Comparison of ENCODE assay signal across 12 cellular contexts in genomic region chr21:42360317-42360716, GRCh38.
A peak's percentile ranks its signal among the peaks of the same experiment; 100 is the strongest.
DNase-seq lines count a peak whose midpoint lies in the region; ATAC-seq, FAIRE-seq and TF ChIP-seq lines count a peak whose summit lies in the region.
"Had no signal": no experiment of that assay in that cellular context is flagged by ENCODE, and none has a peak within 500 bp of the region (broad histone marks: within the 10 kb centered on the region; RNA-seq: fewer than 3 reads in every experiment).

No MANE protein-coding gene starts in this region.

- no peak overlapping the region for H3K4me3 Mint-ChIP-seq in activated naive CD8-positive, alpha-beta T cell treated with anti-CD3 and anti-CD28 coated beads, Interleukin-2, amount 50 U/mL, for 24 hours
- H3K4me3 Mint-ChIP-seq: brain had no signal

- no peaks in the 10 kb centered on the region for H3K36me3 Mint-ChIP-seq in activated naive CD8-positive, alpha-beta T cell treated with anti-CD3 and anti-CD28 coated beads, Interleukin-2, amount 50 U/mL, for 24 hours (ENCODE audit: low read depth)
- H3K36me3 Mint-ChIP-seq: brain had no signal

- H3K27me3 ChIP-seq in GM06990 (replicated peaks; ENCODE audit: control insufficient read depth, insufficient read depth, low read length) = no peaks in the 10 kb centered on the region; the same call in 1 of the 2 replicates

- CTCF ChIA-PET in HEK293 (lab: Yijun Ruan, JAX) = interaction anchor here (0.6 to 1.9 kb wide), 5 partner anchors 14 to 540 kb away, joined by 3 to 4 read pairs (median 3); no protein-coding TSS in a partner anchor

- ATAC-seq in activated naive CD8-positive, alpha-beta T cell treated with anti-CD3 and anti-CD28 coated beads, Interleukin-2, amount 50 U/mL, for 24 hours = peak; percentile 52

- H3K27ac ChIP-seq in HEK293 (ENCODE audit: extremely low read depth, low read depth, low read length) = no peak overlapping the region
- H3K27ac ChIP-seq: parathyroid adenoma had no signal

- peak; percentile 22 for TF ChIP-seq CTCF in GM06990 (IDR thresholded peaks at IDR 0.05; ENCODE audit: insufficient read depth, low read length, poor library complexity, severe bottlenecking)
- TF ChIP-seq CTCF in HEK293 (tag by site-specific recombination; IDR thresholded peaks at IDR 0.05) = no peak

- H3K36me3 ChIP-seq in GM06990 (ENCODE audit: control insufficient read depth, insufficient read depth, low read length) (no peaks in the 10 kb centered on the region), HEK293 (ENCODE audit: control insufficient read depth in 2 of 2, insufficient read depth in 1 of 2, low read length in 2 of 2) (no peaks in the 10 kb centered on the region)

- FAIRE-seq in RCC 7860 (lab: Jason Lieb, UNC) = no peak
- FAIRE-seq: endothelial cell of umbilical vein had no signal

- peaks cover 9% of the 10 kb centered on the region for H3K9me3 Mint-ChIP-seq in activated naive CD8-positive, alpha-beta T cell treated with anti-CD3 and anti-CD28 coated beads, Interleukin-2, amount 50 U/mL, for 24 hours

- POLR2A ChIA-PET in HEK293 (lab: Yijun Ruan, JAX) = no interaction called here

- peaks cover 9% of the 10 kb centered on the region for H3K4me1 Mint-ChIP-seq in activated naive CD8-positive, alpha-beta T cell treated with anti-CD3 and anti-CD28 coated beads, Interleukin-2, amount 50 U/mL, for 24 hours

- H3K27me3 Mint-ChIP-seq in activated naive CD8-positive, alpha-beta T cell treated with anti-CD3 and anti-CD28 coated beads, Interleukin-2, amount 50 U/mL, for 24 hours = peaks cover 6% of the 10 kb centered on the region

- H3K4me3 ChIP-seq in GM06990 (replicated peaks; ENCODE audit: low read depth, low read length) = no peak overlapping the region
- no peak overlapping the region for H3K4me3 ChIP-seq in HEK293 (ENCODE audit: low read depth, low read length)

- no peak overlapping the region for H3K27ac Mint-ChIP-seq in activated naive CD8-positive, alpha-beta T cell treated with anti-CD3 and anti-CD28 coated beads, Interleukin-2, amount 50 U/mL, for 24 hours
- H3K27ac Mint-ChIP-seq: brain had no signal

- no peaks in the 10 kb centered on the region for H3K4me1 ChIP-seq in HEK293 (ENCODE audit: control insufficient read depth, insufficient read depth, low read length)
- H3K4me1 ChIP-seq: parathyroid adenoma had no signal

- no peak for DNase-seq in GM06990 (ENCODE audit: extremely low read depth, insufficient read length)
- peak; percentile 47 for DNase-seq in activated naive CD8-positive, alpha-beta T cell treated with anti-CD3 and anti-CD28 coated beads, Interleukin-2, amount 50 U/mL, for 24 hours
- no peak for DNase-seq in NCI-H2227 treated with DMSO at 0.1 percent for 48 hours (lab: John Stamatoyannopoulos, UW)
- DNase-seq in RCC 7860 (ENCODE audit: low spot score) = no peak
- DNase-seq in RKO (ENCODE audit: low spot score) = no peak
- DNase-seq: activated CD8-positive, alpha-beta memory T cell treated with anti-CD3 and anti-CD28 coated beads, Interleukin-2, amount 50 U/mL, for 4 hours; NCI-H1048; NCI-H526 treated with DMSO at 0.1 percent for 48 hours had no signal

- H3K9me3 ChIP-seq in HEK293 (ENCODE audit: control insufficient read depth, insufficient read depth, low read depth, low read length) = no peaks in the 10 kb centered on the region

TF ChIP-seq in HEK293, 187 proteins besides CTCF, POLR2A, EP300 and RAD21 (continues in another document):
- 0 out of 2 replicates have a peak, but pooled peaks have one; percentile 43 for TF ChIP-seq ZSCAN5A (tag by site-specific recombination; IDR thresholded peaks at IDR 0.05)
- no peak for TF ChIP-seq ZNF391 (tag by site-specific recombination; IDR thresholded peaks at IDR 0.05; ENCODE audit: borderline replicate concordance, low read depth)
- no peak for TF ChIP-seq ZNF133 (tag by site-specific recombination; IDR thresholded peaks at IDR 0.05)
- TF ChIP-seq ZNF394 (tag by site-specific recombination; IDR thresholded peaks at IDR 0.05; ENCODE audit: borderline replicate concordance) = no peak
- TF ChIP-seq ZNF621 (tag by site-specific recombination; IDR thresholded peaks at IDR 0.05) = no peak
- TF ChIP-seq ZNF16 (tag by site-specific recombination; IDR thresholded peaks at IDR 0.05; ENCODE audit: low read depth) = no peak
- TF ChIP-seq ZBTB7A (tag by site-specific recombination; IDR thresholded peaks at IDR 0.05; ENCODE audit: low read depth) = no peak
- peak; percentile 67 for TF ChIP-seq SETDB1 (IDR thresholded peaks at IDR 0.05; ENCODE audit: insufficient read length, low read length)
- TF ChIP-seq SCRT2 (tag by site-specific recombination; IDR thresholded peaks at IDR 0.05) = no peak
- peak; percentile 94; the same call in 1 of the 2 replicates for TF ChIP-seq TRIM28 (IDR thresholded peaks at IDR 0.05; ENCODE audit: borderline replicate concordance, low read length)
- TF ChIP-seq ZNF449 (tag by site-specific recombination; IDR thresholded peaks at IDR 0.05) = no peak
- TF ChIP-seq PRDM2 (tag by site-specific recombination; IDR thresholded peaks at IDR 0.05; ENCODE audit: borderline replicate concordance) = no peak
- no peak for TF ChIP-seq ZNF645 (tag by site-specific recombination; IDR thresholded peaks at IDR 0.05)
- TF ChIP-seq ZNF184 (tag by site-specific recombination; IDR thresholded peaks at IDR 0.05) = no peak
- TF ChIP-seq ZNF585B (tag by site-specific recombination; IDR thresholded peaks at IDR 0.05) = no peak
